1 cellular context compared by ENCODE assay signal in the genomic region with DNA sequence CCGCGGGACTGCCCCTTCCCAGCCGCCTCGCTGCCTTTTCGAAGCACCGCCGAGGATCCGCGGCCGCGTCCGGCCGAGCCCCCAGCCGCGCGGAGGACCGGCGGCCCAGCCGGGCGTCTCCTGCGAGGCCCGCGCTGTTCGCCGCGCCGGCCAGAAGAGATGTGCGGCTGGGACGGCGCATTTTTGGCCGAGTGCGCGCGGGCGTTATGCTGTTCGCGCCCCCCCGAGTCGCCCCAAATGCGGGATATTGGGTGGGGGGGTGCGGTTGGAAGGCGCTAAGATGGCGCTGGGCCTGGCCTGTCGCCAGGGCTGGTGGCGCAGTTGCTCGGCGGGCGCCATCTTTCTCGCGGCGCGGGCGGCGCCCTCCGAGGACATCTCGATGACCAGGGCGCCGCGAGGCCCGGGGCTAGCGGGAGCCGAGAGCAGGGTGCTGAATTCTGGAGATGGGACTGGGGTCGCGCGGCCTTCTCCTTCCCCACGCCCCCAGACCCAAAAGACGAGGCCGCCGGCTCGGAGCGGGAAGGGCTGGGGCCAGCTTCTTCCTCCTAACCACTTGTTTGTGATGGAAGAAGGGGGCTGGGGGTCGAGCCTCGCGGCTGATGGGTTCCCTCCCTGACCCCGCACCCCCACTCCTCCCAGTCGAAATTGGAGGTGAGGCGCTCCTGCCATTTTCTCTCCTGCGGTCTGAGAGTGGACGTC.
TF ChIP-seq lines count a peak whose summit lies in the region.

No MANE protein-coding gene starts in this region.

TF ChIP-seq in HepG2, 621 proteins besides CTCF, POLR2A, EP300 and RAD21 (continued from another document and continues in another):
- TF ChIP-seq, protein P1, sequence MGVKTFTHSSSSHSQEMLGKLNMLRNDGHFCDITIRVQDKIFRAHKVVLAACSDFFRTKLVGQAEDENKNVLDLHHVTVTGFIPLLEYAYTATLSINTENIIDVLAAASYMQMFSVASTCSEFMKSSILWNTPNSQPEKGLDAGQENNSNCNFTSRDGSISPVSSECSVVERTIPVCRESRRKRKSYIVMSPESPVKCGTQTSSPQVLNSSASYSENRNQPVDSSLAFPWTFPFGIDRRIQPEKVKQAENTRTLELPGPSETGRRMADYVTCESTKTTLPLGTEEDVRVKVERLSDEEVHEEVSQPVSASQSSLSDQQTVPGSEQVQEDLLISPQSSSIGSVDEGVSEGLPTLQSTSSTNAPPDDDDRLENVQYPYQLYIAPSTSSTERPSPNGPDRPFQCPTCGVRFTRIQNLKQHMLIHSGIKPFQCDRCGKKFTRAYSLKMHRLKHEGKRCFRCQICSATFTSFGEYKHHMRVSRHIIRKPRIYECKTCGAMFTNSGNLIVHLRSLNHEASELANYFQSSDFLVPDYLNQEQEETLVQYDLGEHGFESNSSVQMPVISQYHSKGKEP (CRISPR knock-in tag; IDR thresholded peaks at IDR 0.05): peak; percentile 16; the same call in 1 of the 2 replicates
- peak; percentile 85; the same call in 1 of the 2 replicates for TF ChIP-seq MED13 (CRISPR knock-in tag; IDR thresholded peaks at IDR 0.05)
- TF ChIP-seq SOX13 (IDR thresholded peaks at IDR 0.05): no peak
- peak; percentile 50 to 86; a peak in 3 of 4 replicates for TF ChIP-seq SOX13 (CRISPR knock-in tag; conservative IDR thresholded peaks at IDR 0.05 in 1 of 2, IDR thresholded peaks at IDR 0.05 in 1 of 2)
- TF ChIP-seq, protein P2, sequence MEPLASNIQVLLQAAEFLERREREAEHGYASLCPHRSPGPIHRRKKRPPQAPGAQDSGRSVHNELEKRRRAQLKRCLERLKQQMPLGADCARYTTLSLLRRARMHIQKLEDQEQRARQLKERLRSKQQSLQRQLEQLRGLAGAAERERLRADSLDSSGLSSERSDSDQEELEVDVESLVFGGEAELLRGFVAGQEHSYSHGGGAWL (CRISPR knock-in tag; IDR thresholded peaks at IDR 0.05): peak; percentile 80
- peak; percentile 62; the same call in 1 of the 2 replicates for TF ChIP-seq KMT2B (CRISPR knock-in tag; IDR thresholded peaks at IDR 0.05)
- TF ChIP-seq, protein P3, sequence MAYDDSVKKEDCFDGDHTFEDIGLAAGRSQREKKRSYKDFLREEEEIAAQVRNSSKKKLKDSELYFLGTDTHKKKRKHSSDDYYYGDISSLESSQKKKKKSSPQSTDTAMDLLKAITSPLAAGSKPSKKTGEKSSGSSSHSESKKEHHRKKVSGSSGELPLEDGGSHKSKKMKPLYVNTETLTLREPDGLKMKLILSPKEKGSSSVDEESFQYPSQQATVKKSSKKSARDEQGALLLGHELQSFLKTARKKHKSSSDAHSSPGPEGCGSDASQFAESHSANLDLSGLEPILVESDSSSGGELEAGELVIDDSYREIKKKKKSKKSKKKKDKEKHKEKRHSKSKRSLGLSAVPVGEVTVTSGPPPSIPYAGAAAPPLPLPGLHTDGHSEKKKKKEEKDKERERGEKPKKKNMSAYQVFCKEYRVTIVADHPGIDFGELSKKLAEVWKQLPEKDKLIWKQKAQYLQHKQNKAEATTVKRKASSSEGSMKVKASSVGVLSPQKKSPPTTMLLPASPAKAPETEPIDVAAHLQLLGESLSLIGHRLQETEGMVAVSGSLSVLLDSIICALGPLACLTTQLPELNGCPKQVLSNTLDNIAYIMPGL (CRISPR knock-in tag; IDR thresholded peaks at IDR 0.05; ENCODE audit: borderline replicate concordance in 1 of 2, low read depth in 1 of 2): peak; percentile 76 to 87; a peak in 3 of 4 replicates
- peak; percentile 70; the same call in 1 of the 2 replicates for TF ChIP-seq ISX (CRISPR knock-in tag; conservative IDR thresholded peaks at IDR 0.05)
- TF ChIP-seq KDM1A (CRISPR knock-in tag; IDR thresholded peaks at IDR 0.05): no peak
- peak; percentile 65; the same call in 1 of the 2 replicates for TF ChIP-seq MIXL1 (CRISPR knock-in tag; IDR thresholded peaks at IDR 0.05)
- TF ChIP-seq MXD4 (CRISPR knock-in tag; IDR thresholded peaks at IDR 0.05): peak; percentile 81
- TF ChIP-seq SNAI1 (CRISPR knock-in tag; IDR thresholded peaks at IDR 0.05; ENCODE audit: borderline replicate concordance): peak; percentile 70; the same call in 1 of the 2 replicates
- TF ChIP-seq NR2C2 (CRISPR knock-in tag; IDR thresholded peaks at IDR 0.05; ENCODE audit: borderline replicate concordance): peak; percentile 50; the same call in 1 of the 2 replicates
- peak; percentile 54; the same call in 1 of the 2 replicates for TF ChIP-seq ZSCAN21 (CRISPR knock-in tag; IDR thresholded peaks at IDR 0.05; ENCODE audit: borderline replicate concordance)
- TF ChIP-seq SKI (IDR thresholded peaks at IDR 0.05; ENCODE audit: partially characterized antibody): peak; percentile 15
- TF ChIP-seq, protein P4, sequence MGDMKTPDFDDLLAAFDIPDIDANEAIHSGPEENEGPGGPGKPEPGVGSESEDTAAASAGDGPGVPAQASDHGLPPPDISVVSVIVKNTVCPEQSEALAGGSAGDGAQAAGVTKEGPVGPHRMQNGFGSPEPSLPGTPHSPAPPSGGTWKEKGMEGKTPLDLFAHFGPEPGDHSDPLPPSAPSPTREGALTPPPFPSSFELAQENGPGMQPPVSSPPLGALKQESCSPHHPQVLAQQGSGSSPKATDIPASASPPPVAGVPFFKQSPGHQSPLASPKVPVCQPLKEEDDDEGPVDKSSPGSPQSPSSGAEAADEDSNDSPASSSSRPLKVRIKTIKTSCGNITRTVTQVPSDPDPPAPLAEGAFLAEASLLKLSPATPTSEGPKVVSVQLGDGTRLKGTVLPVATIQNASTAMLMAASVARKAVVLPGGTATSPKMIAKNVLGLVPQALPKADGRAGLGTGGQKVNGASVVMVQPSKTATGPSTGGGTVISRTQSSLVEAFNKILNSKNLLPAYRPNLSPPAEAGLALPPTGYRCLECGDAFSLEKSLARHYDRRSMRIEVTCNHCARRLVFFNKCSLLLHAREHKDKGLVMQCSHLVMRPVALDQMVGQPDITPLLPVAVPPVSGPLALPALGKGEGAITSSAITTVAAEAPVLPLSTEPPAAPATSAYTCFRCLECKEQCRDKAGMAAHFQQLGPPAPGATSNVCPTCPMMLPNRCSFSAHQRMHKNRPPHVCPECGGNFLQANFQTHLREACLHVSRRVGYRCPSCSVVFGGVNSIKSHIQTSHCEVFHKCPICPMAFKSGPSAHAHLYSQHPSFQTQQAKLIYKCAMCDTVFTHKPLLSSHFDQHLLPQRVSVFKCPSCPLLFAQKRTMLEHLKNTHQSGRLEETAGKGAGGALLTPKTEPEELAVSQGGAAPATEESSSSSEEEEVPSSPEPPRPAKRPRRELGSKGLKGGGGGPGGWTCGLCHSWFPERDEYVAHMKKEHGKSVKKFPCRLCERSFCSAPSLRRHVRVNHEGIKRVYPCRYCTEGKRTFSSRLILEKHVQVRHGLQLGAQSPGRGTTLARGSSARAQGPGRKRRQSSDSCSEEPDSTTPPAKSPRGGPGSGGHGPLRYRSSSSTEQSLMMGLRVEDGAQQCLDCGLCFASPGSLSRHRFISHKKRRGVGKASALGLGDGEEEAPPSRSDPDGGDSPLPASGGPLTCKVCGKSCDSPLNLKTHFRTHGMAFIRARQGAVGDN (CRISPR knock-in tag; IDR thresholded peaks at IDR 0.05): peak; percentile 96
- no peak for TF ChIP-seq ELF4 (CRISPR knock-in tag; IDR thresholded peaks at IDR 0.05; ENCODE audit: borderline replicate concordance)
- TF ChIP-seq, protein P5, sequence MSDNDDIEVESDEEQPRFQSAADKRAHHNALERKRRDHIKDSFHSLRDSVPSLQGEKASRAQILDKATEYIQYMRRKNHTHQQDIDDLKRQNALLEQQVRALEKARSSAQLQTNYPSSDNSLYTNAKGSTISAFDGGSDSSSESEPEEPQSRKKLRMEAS (IDR thresholded peaks at IDR 0.05): peak; percentile 81
- TF ChIP-seq POGZ (CRISPR knock-in tag; IDR thresholded peaks at IDR 0.05): peak; percentile 55; the same call in 1 of the 2 replicates
- 0 out of 2 replicates have a peak, but pooled peaks have one; percentile 54 for TF ChIP-seq ZNF878 (CRISPR knock-in tag; IDR thresholded peaks at IDR 0.05)
- TF ChIP-seq ZNF335 (CRISPR knock-in tag; IDR thresholded peaks at IDR 0.05): 0 out of 2 replicates have a peak, but pooled peaks have one; percentile 63
- TF ChIP-seq MYC (CRISPR knock-in tag; IDR thresholded peaks at IDR 0.05; ENCODE audit: borderline replicate concordance): peak; percentile 96
- TF ChIP-seq, protein P6, sequence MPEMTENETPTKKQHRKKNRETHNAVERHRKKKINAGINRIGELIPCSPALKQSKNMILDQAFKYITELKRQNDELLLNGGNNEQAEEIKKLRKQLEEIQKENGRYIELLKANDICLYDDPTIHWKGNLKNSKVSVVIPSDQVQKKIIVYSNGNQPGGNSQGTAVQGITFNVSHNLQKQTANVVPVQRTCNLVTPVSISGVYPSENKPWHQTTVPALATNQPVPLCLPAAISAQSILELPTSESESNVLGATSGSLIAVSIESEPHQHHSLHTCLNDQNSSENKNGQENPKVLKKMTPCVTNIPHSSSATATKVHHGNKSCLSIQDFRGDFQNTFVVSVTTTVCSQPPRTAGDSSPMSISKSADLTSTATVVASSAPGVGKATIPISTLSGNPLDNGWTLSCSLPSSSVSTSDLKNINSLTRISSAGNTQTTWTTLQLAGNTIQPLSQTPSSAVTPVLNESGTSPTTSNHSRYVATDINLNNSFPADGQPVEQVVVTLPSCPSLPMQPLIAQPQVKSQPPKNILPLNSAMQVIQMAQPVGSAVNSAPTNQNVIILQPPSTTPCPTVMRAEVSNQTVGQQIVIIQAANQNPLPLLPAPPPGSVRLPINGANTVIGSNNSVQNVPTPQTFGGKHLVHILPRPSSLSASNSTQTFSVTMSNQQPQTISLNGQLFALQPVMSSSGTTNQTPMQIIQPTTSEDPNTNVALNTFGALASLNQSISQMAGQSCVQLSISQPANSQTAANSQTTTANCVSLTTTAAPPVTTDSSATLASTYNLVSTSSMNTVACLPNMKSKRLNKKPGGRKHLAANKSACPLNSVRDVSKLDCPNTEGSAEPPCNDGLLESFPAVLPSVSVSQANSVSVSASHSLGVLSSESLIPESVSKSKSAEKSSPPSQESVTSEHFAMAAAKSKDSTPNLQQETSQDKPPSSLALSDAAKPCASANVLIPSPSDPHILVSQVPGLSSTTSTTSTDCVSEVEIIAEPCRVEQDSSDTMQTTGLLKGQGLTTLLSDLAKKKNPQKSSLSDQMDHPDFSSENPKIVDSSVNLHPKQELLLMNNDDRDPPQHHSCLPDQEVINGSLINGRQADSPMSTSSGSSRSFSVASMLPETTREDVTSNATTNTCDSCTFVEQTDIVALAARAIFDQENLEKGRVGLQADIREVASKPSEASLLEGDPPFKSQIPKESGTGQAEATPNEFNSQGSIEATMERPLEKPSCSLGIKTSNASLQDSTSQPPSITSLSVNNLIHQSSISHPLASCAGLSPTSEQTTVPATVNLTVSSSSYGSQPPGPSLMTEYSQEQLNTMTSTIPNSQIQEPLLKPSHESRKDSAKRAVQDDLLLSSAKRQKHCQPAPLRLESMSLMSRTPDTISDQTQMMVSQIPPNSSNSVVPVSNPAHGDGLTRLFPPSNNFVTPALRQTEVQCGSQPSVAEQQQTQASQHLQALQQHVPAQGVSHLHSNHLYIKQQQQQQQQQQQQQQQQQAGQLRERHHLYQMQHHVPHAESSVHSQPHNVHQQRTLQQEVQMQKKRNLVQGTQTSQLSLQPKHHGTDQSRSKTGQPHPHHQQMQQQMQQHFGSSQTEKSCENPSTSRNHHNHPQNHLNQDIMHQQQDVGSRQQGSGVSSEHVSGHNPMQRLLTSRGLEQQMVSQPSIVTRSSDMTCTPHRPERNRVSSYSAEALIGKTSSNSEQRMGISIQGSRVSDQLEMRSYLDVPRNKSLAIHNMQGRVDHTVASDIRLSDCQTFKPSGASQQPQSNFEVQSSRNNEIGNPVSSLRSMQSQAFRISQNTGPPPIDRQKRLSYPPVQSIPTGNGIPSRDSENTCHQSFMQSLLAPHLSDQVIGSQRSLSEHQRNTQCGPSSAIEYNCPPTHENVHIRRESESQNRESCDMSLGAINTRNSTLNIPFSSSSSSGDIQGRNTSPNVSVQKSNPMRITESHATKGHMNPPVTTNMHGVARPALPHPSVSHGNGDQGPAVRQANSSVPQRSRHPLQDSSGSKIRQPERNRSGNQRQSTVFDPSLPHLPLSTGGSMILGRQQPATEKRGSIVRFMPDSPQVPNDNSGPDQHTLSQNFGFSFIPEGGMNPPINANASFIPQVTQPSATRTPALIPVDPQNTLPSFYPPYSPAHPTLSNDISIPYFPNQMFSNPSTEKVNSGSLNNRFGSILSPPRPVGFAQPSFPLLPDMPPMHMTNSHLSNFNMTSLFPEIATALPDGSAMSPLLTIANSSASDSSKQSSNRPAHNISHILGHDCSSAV (CRISPR knock-in tag; IDR thresholded peaks at IDR 0.05; ENCODE audit: borderline replicate concordance): no peak
- no peak for TF ChIP-seq CHD4 (IDR thresholded peaks at IDR 0.05; ENCODE audit: borderline replicate concordance, low read length)
- TF ChIP-seq, protein P7, sequence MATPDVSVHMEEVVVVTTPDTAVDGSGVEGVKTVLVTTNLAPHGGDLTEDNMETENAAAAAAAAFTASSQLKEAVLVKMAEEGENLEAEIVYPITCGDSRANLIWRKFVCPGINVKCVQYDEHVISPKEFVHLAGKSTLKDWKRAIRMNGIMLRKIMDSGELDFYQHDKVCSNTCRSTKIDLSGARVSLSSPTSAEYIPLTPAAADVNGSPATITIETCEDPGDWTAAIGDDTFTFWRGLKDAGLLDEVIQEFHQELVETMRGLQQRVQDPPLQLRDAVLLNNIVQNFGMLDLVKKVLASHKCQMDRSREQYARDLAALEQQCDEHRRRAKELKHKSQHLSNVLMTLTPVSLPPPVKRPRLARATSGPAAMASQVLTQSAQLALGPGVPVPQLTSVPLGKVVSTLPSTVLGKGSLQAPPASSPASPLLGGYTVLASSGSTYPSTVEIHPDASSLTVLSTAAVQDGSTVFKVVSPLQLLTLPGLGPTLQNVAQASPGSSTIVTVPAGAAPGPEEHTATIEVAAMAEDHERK (CRISPR knock-in tag; IDR thresholded peaks at IDR 0.05; ENCODE audit: low read depth): peak; percentile 40; the same call in 1 of the 2 replicates
- TF ChIP-seq ATF7 (IDR thresholded peaks at IDR 0.05): no peak
- TF ChIP-seq ATF7 (CRISPR knock-in tag; IDR thresholded peaks at IDR 0.05): 0 out of 2 replicates have a peak, but pooled peaks have one; percentile 61
